ENCODE assay signal across 10 cellular contexts in genomic region chr2:102033750-102034682, GRCh38. TPM values are rescaled to one million over a fixed set of nuclear protein-coding genes. Genes with fewer than 3 reads are reported as not detected.
DNase-seq lines count a peak whose midpoint lies in the region; ATAC-seq and TF ChIP-seq lines count a peak whose summit lies in the region.
"Had no signal": no experiment of that assay in that cellular context is flagged by ENCODE, and none has a peak within 500 bp of the region (broad histone marks: within the 10 kb centered on the region; RNA-seq: fewer than 3 reads in every experiment).

No MANE protein-coding gene starts in this region.

- H3K4me1 ChIP-seq in adipocyte (ENCODE audit: control insufficient read depth, insufficient read depth, low read length) (peaks cover 68% of the 10 kb centered on the region), transverse colon (peaks cover 0 to 40% (median 6%) of the 10 kb centered on the region in 4 donors)

- peak overlapping the region; percentile 33 for H3K4me3 Mint-ChIP-seq in activated T-cell treated with anti-CD3 and anti-CD28 coated beads, Interleukin-2, amount 50 U/mL, for 4 hours
- H3K4me3 Mint-ChIP-seq in mesothelial cell of epicardium: no peak overlapping the region

- no peaks in the 10 kb centered on the region for H3K36me3 Mint-ChIP-seq in activated T-cell treated with anti-CD3 and anti-CD28 coated beads, Interleukin-2, amount 50 U/mL, for 4 hours (ENCODE audit: insufficient read depth)
- peaks cover 1% of the 10 kb centered on the region for H3K36me3 Mint-ChIP-seq in mesothelial cell of epicardium

- H3K4me1 Mint-ChIP-seq in activated T-cell treated with anti-CD3 and anti-CD28 coated beads, Interleukin-2, amount 50 U/mL, for 4 hours (ENCODE audit: low read depth): peaks cover 35% of the 10 kb centered on the region
- peaks cover 11% of the 10 kb centered on the region for H3K4me1 Mint-ChIP-seq in mesothelial cell of epicardium

- TF ChIP-seq CTCF in mesothelial cell of epicardium (IDR thresholded peaks at IDR 0.05; ENCODE audit: unreplicated experiment): no peak
- no peak for TF ChIP-seq CTCF in transverse colon (IDR thresholded peaks at IDR 0.05)
- TF ChIP-seq CTCF in omental fat pad (IDR thresholded peaks at IDR 0.05): no peak

- H3K4me3 ChIP-seq in adipocyte (ENCODE audit: low read length) (peak overlapping the region; percentile 6), transverse colon (no peak overlapping the region)

- no peak for DNase-seq in activated T-cell treated with anti-CD3 and anti-CD28 coated beads, Interleukin-2, amount 50 U/mL, for 4 hours
- DNase-seq in activated T-cell treated with anti-CD3 and anti-CD28 coated beads, Interleukin-2, amount 50 U/mL, for 48 hours: no peak
- DNase-seq in adipocyte (ENCODE audit: low read depth): no peak
- no peak for DNase-seq in mesothelial cell of epicardium (ENCODE audit: low spot score in 2 of 2, unreplicated experiment in 2 of 2)
- DNase-seq in transverse colon: no peak
- DNase-seq in pons (ENCODE audit: low spot score): no peak
- no peak for DNase-seq in omental fat pad (ENCODE audit: low spot score)
- no peak for DNase-seq in NCI-H2227 treated with DMSO at 0.1 percent for 48 hours (lab: John Stamatoyannopoulos, UW)
- DNase-seq: activated effector memory CD4-positive, alpha-beta T cell treated with anti-CD3 and anti-CD28 coated beads, Interleukin-2, amount 50 U/mL, for 16 hours had no signal

- no peaks in the 10 kb centered on the region for H3K9me3 Mint-ChIP-seq in activated T-cell treated with anti-CD3 and anti-CD28 coated beads, Interleukin-2, amount 50 U/mL, for 4 hours
- H3K9me3 Mint-ChIP-seq in mesothelial cell of epicardium: peaks cover 4% of the 10 kb centered on the region

- peak overlapping the region; percentile 78 for H3K9ac ChIP-seq in adipocyte (ENCODE audit: low read length)

- H3K27me3 ChIP-seq in adipocyte (replicated peaks; ENCODE audit: control insufficient read depth, insufficient read depth, low read length): no peaks in the 10 kb centered on the region
- H3K27me3 ChIP-seq in transverse colon: no peaks in the 10 kb centered on the region

- H3K36me3 ChIP-seq in adipocyte (ENCODE audit: control insufficient read depth, insufficient read depth, low read length, severe bottlenecking): no peaks in the 10 kb centered on the region
- H3K36me3 ChIP-seq in transverse colon: no peaks in the 10 kb centered on the region

- in situ Hi-C loops in transverse colon (cut with MboI; ENCODE audit: low pct_ligation_motif_present in 1 of 4, low pct_unique_long_range_greater_than_20kb in 1 of 4, low sequenced_read_pairs in 3 of 4): loop anchor here in 1 of 4 donors (25.0 kb wide), 1 partner anchor 128 kb away; no protein-coding TSS in a partner anchor

- TF ChIP-seq POLR2A in transverse colon (IDR thresholded peaks at IDR 0.05): no peak

- 60 to 73% methylated on average over 2 to 9 of the region's 9 CpGs for WGBS in transverse colon (ENCODE audit: low coverage in 1 of 2), 2 donors

- intact Hi-C loops in transverse colon (cut with DNase I; ENCODE audit: low total_unique reads): no loop called here

- no peaks in the 10 kb centered on the region for H3K9me3 ChIP-seq in adipocyte (ENCODE audit: control insufficient read depth, low read length)
- no peaks in the 10 kb centered on the region for H3K9me3 ChIP-seq in transverse colon

- TF ChIP-seq EP300 in transverse colon (IDR thresholded peaks at IDR 0.05; ENCODE audit: low read depth): no peak

- H3K27me3 Mint-ChIP-seq in activated T-cell treated with anti-CD3 and anti-CD28 coated beads, Interleukin-2, amount 50 U/mL, for 4 hours (ENCODE audit: low read depth): peaks cover 2% of the 10 kb centered on the region
- no peaks in the 10 kb centered on the region for H3K27me3 Mint-ChIP-seq in mesothelial cell of epicardium (ENCODE audit: low read depth)

- peak overlapping the region; percentile 35 to 63 (median 54) for H3K27ac ChIP-seq in transverse colon

- no peak for ATAC-seq in activated T-cell treated with anti-CD3 and anti-CD28 coated beads, Interleukin-2, amount 50 U/mL, for 4 hours
- no peak for ATAC-seq in omental fat pad (ENCODE audit: low FRiP score)

- peak overlapping the region; percentile 75 for H3K27ac Mint-ChIP-seq in mesothelial cell of epicardium

RNA-seq across cellular contexts. Expression of gene IL1R2, which starts 42.3 kb away (rescaled TPM):
- 10 to 100 TPM in 1 of 3 donors, 1 to 10 TPM in 2; 4.1 to 11.4 (median 4.3) TPM for total RNA-seq in activated T-cell treated with anti-CD3 and anti-CD28 coated beads, Interleukin-2, amount 50 U/mL, for 4 hours
- total RNA-seq in mesothelial cell of epicardium (not detected in 3 replicates), transverse colon (10 to 100 TPM in 3 of 4 donors, 1 to 10 TPM in 1; 7.1 to 52.4 (median 29.9) TPM), omental fat pad (100 to 1,000 TPM in 1 of 4 donors, 10 to 100 TPM in 3; 12.2 to 207 (median 32.1) TPM)
- total RNA-seq: M059J had no signal
